In the genomic region with DNA sequence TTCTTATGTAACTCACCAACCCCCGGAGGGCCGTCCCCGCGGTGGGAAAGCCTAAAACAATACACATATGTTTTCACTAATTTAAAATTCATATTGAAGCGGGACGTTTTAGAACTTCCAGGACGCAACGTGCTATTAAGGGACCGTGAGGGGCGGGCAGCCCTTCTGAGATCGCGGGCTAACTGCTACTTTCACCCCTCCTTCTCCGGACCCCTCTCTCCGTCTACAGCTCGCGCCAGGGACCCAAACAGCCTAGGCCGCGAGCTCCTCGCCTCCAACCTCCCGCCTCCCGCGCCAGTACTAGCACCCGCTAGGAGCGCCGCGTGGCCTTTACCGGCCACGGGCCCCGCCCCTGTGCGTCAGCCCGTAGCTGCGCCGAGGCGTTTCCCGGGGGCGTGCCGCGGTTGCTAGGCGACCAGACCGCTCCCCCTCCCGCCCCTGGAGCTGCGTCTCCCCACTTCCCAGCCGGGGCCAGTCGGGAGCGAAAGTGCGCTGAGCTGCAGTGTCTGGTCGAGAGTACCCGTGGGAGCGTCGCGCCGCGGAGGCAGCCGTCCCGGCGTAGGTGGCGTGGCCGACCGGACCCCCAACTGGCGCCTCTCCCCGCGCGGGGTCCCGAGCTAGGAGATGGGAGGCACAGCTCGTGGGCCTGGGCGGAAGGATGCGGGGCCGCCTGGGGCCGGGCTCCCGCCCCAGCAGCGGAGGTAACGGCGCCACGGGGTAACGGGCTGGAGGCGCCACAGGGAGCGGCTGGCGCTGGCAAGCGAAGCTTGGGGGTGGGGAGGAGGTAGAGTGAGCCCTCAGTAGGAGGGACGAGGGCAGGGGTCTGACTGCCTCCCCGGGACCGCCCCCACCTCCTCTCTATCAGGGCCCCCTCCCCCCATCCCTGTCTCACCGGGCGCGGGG, we compare ENCODE assay signal across 1 cellular context.
TF ChIP-seq lines count a peak whose summit lies in the region.

DYRK3 (plus strand) TSS at position 457 of the 903 bp plus-strand sequence; CDS start at position 625, 168 bp downstream.

TF ChIP-seq in HepG2, 621 proteins besides CTCF, POLR2A, EP300 and RAD21 (continued from another document and continues in another):
- TF ChIP-seq, protein P1, sequence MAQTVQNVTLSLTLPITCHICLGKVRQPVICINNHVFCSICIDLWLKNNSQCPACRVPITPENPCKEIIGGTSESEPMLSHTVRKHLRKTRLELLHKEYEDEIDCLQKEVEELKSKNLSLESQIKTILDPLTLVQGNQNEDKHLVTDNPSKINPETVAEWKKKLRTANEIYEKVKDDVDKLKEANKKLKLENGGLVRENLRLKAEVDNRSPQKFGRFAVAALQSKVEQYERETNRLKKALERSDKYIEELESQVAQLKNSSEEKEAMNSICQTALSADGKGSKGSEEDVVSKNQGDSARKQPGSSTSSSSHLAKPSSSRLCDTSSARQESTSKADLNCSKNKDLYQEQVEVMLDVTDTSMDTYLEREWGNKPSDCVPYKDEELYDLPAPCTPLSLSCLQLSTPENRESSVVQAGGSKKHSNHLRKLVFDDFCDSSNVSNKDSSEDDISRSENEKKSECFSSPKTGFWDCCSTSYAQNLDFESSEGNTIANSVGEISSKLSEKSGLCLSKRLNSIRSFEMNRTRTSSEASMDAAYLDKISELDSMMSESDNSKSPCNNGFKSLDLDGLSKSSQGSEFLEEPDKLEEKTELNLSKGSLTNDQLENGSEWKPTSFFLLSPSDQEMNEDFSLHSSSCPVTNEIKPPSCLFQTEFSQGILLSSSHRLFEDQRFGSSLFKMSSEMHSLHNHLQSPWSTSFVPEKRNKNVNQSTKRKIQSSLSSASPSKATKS (CRISPR knock-in tag; IDR thresholded peaks at IDR 0.05), result no peak
- TF ChIP-seq NFKB2 (CRISPR knock-in tag; IDR thresholded peaks at IDR 0.05; ENCODE audit: borderline replicate concordance), result peak; percentile 79; the same call in 1 of the 2 replicates
- TF ChIP-seq, protein P2, sequence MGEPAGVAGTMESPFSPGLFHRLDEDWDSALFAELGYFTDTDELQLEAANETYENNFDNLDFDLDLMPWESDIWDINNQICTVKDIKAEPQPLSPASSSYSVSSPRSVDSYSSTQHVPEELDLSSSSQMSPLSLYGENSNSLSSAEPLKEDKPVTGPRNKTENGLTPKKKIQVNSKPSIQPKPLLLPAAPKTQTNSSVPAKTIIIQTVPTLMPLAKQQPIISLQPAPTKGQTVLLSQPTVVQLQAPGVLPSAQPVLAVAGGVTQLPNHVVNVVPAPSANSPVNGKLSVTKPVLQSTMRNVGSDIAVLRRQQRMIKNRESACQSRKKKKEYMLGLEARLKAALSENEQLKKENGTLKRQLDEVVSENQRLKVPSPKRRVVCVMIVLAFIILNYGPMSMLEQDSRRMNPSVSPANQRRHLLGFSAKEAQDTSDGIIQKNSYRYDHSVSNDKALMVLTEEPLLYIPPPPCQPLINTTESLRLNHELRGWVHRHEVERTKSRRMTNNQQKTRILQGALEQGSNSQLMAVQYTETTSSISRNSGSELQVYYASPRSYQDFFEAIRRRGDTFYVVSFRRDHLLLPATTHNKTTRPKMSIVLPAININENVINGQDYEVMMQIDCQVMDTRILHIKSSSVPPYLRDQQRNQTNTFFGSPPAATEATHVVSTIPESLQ (CRISPR knock-in tag; conservative IDR thresholded peaks at IDR 0.05), result no peak
- TF ChIP-seq, protein P3, sequence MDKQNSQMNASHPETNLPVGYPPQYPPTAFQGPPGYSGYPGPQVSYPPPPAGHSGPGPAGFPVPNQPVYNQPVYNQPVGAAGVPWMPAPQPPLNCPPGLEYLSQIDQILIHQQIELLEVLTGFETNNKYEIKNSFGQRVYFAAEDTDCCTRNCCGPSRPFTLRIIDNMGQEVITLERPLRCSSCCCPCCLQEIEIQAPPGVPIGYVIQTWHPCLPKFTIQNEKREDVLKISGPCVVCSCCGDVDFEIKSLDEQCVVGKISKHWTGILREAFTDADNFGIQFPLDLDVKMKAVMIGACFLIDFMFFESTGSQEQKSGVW (CRISPR knock-in tag; IDR thresholded peaks at IDR 0.05; ENCODE audit: borderline replicate concordance), result no peak
- no peak for TF ChIP-seq ISX (CRISPR knock-in tag; conservative IDR thresholded peaks at IDR 0.05)
- peak; percentile 66; the same call in 1 of the 2 replicates for TF ChIP-seq ARNTL (CRISPR knock-in tag; IDR thresholded peaks at IDR 0.05)
- TF ChIP-seq ZNF768 (CRISPR knock-in tag; IDR thresholded peaks at IDR 0.05), result no peak
- peak; percentile 33; the same call in 1 of the 2 replicates for TF ChIP-seq MED1 (CRISPR knock-in tag; IDR thresholded peaks at IDR 0.05)
- peak; percentile 56 for TF ChIP-seq ZNF777 (CRISPR knock-in tag; IDR thresholded peaks at IDR 0.05)
- 0 out of 2 replicates have a peak, but pooled peaks have one; percentile 55 for TF ChIP-seq ZNF383 (CRISPR knock-in tag; IDR thresholded peaks at IDR 0.05; ENCODE audit: borderline replicate concordance)
- TF ChIP-seq ESRRA (CRISPR knock-in tag; IDR thresholded peaks at IDR 0.05; ENCODE audit: low read depth), result peak; percentile 38; the same call in 1 of the 2 replicates
- TF ChIP-seq TAF1 (CRISPR knock-in tag; IDR thresholded peaks at IDR 0.05), result peak; percentile 69
- peak; percentile 79; the same call in 1 of the 2 replicates for TF ChIP-seq ZNF710 (CRISPR knock-in tag; IDR thresholded peaks at IDR 0.05; ENCODE audit: borderline replicate concordance)
- peak; percentile 50 for TF ChIP-seq IKZF4 (CRISPR knock-in tag; IDR thresholded peaks at IDR 0.05; ENCODE audit: borderline replicate concordance, low read depth, not compliant biosample characterization)
- no peak for TF ChIP-seq ZNF234 (CRISPR knock-in tag; conservative IDR thresholded peaks at IDR 0.05)
- TF ChIP-seq ZNF816 (CRISPR knock-in tag; IDR thresholded peaks at IDR 0.05; ENCODE audit: borderline replicate concordance), result no peak
- peak; percentile 90; the same call in 1 of the 2 replicates for TF ChIP-seq ZNF543 (CRISPR knock-in tag; IDR thresholded peaks at IDR 0.05)
- peak; percentile 90 for TF ChIP-seq HNRNPLL (IDR thresholded peaks at IDR 0.05; ENCODE audit: low read depth, low read length, poor library complexity, severe bottlenecking)
- no peak for TF ChIP-seq KDM4B (CRISPR knock-in tag; IDR thresholded peaks at IDR 0.05)
- no peak for TF ChIP-seq ZNF670 (CRISPR knock-in tag; IDR thresholded peaks at IDR 0.05; ENCODE audit: borderline replicate concordance)
- 0 out of 2 replicates have a peak, but pooled peaks have one; percentile 19 for TF ChIP-seq TOPORS (CRISPR knock-in tag; IDR thresholded peaks at IDR 0.05)
- TF ChIP-seq XRCC5 (optimal IDR thresholded peaks at IDR 0.05; ENCODE audit: low read length), result peak; percentile 72
- TF ChIP-seq, protein P4, sequence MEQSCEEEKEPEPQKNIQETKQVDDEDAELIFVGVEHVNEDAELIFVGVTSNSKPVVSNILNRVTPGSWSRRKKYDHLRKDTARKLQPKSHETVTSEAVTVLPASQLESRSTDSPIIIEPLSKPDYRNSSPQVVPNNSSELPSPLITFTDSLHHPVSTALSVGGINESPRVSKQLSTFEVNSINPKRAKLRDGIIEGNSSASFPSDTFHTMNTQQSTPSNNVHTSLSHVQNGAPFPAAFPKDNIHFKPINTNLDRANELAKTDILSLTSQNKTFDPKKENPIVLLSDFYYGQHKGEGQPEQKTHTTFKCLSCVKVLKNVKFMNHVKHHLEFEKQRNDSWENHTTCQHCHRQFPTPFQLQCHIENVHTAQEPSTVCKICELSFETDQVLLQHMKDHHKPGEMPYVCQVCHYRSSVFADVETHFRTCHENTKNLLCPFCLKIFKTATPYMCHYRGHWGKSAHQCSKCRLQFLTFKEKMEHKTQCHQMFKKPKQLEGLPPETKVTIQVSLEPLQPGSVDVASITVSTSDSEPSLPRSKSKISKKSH (CRISPR knock-in tag; IDR thresholded peaks at IDR 0.05; ENCODE audit: borderline replicate concordance), result peak; percentile 16; the same call in 1 of the 2 replicates
- peak; percentile 22; the same call in 1 of the 2 replicates for TF ChIP-seq ZNF598 (CRISPR knock-in tag; IDR thresholded peaks at IDR 0.05; ENCODE audit: borderline replicate concordance)
- TF ChIP-seq ZNF343 (CRISPR knock-in tag; IDR thresholded peaks at IDR 0.05), result peak; percentile 88; the same call in 1 of the 2 replicates
- TF ChIP-seq RFX3 (CRISPR knock-in tag; IDR thresholded peaks at IDR 0.05), result peak; percentile 94
- TF ChIP-seq, protein P5, sequence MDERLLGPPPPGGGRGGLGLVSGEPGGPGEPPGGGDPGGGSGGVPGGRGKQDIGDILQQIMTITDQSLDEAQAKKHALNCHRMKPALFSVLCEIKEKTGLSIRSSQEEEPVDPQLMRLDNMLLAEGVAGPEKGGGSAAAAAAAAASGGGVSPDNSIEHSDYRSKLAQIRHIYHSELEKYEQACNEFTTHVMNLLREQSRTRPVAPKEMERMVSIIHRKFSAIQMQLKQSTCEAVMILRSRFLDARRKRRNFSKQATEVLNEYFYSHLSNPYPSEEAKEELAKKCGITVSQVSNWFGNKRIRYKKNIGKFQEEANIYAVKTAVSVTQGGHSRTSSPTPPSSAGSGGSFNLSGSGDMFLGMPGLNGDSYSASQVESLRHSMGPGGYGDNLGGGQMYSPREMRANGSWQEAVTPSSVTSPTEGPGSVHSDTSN (CRISPR knock-in tag; IDR thresholded peaks at IDR 0.05), result no peak
- TF ChIP-seq ZMYM4 (CRISPR knock-in tag; IDR thresholded peaks at IDR 0.05), result peak; percentile 59; the same call in 1 of the 2 replicates
- TF ChIP-seq USF2 (IDR thresholded peaks at IDR 0.05; ENCODE audit: low read depth, low read length), result no peak
- TF ChIP-seq USF2 (CRISPR knock-in tag; IDR thresholded peaks at IDR 0.05; ENCODE audit: borderline replicate concordance), result no peak
- TF ChIP-seq ZNF746 (CRISPR knock-in tag; IDR thresholded peaks at IDR 0.05), result no peak
- TF ChIP-seq SNAI1 (CRISPR knock-in tag; IDR thresholded peaks at IDR 0.05; ENCODE audit: borderline replicate concordance), result no peak
- no peak for TF ChIP-seq AHDC1 (CRISPR knock-in tag; IDR thresholded peaks at IDR 0.05; ENCODE audit: borderline replicate concordance)
- TF ChIP-seq TOE1 (CRISPR knock-in tag; IDR thresholded peaks at IDR 0.05), result no peak
- TF ChIP-seq SRSF1 (optimal IDR thresholded peaks at IDR 0.05; ENCODE audit: low read depth, low read length), result peak; percentile 43
